ENCODE assay signal across 24 cellular contexts in genomic region chr19:28429356-28429755, GRCh38.
"Had no signal": no experiment of that assay in that cellular context is flagged by ENCODE, and none has a peak within 500 bp of the region (broad histone marks: within the 10 kb centered on the region; RNA-seq: fewer than 3 reads in every experiment).

No MANE protein-coding gene starts in this region.

- H3K27me3 ChIP-seq: right atrium auricular region, tibial nerve had no signal

- H3K27ac Mint-ChIP-seq: activated CD4-positive, alpha-beta memory T cell treated with anti-CD3 and anti-CD28 coated beads, Interleukin-2, amount 10 ng/mL, durations not matched to agents 7 days and 5 days; activated naive CD4-positive, alpha-beta T cell treated with anti-CD3 and anti-CD28 coated beads, Interleukin-2, amount 50 U/mL, for 24 hours; activated naive CD8-positive, alpha-beta T cell treated with anti-CD3 and anti-CD28 coated beads, Interleukin-2, amount 50 U/mL, for 24 hours; activated T-cell treated with anti-CD3 and anti-CD28 coated beads, Interleukin-2, amount 50 U/mL, for 24 hours; dendritic cell treated with granulocyte-macrophage colony-stimulating factor and Interleukin-4, amounts not matched to agents 40 ng/mL and 50 ng/mL, for 4 days; naive thymus-derived CD8-positive, alpha-beta T cell had no signal

- ATAC-seq: activated CD4-positive, CD25-positive, alpha-beta regulatory T cell treated with anti-CD3 and anti-CD28 coated beads, Interleukin-2, amount 50 U/mL, for 24 hours; activated naive CD8-positive, alpha-beta T cell treated with anti-CD3 and anti-CD28 coated beads, Interleukin-2, amount 50 U/mL, for 24 hours; heart right ventricle; left lung; lower lobe of right lung; naive thymus-derived CD8-positive, alpha-beta T cell had no signal

- H3K9me3 ChIP-seq: breast epithelium, esophagus muscularis mucosa, heart right ventricle, left lung, lower lobe of right lung, right atrium auricular region, tibial nerve had no signal

- H3K36me3 ChIP-seq: breast epithelium, esophagus muscularis mucosa, heart right ventricle, left lung, lower lobe of right lung, right atrium auricular region, tibial nerve, WERI-Rb-1 had no signal

- H3K4me3 ChIP-seq: breast epithelium, esophagus muscularis mucosa, heart right ventricle, left lung, lower lobe of right lung, right atrium auricular region, tibial nerve had no signal

- H3K4me1 ChIP-seq: breast epithelium, esophagus muscularis mucosa, heart right ventricle, left lung, lower lobe of right lung, right atrium auricular region, tibial nerve had no signal

- H3K9me3 Mint-ChIP-seq: activated T-cell treated with anti-CD3 and anti-CD28 coated beads, Interleukin-2, amount 50 U/mL, for 24 hours had no signal

- H3K4me1 Mint-ChIP-seq: activated CD4-positive, alpha-beta memory T cell treated with anti-CD3 and anti-CD28 coated beads, Interleukin-2, amount 10 ng/mL, durations not matched to agents 7 days and 5 days had no signal

- H3K4me3 Mint-ChIP-seq: activated CD4-positive, alpha-beta memory T cell treated with anti-CD3 and anti-CD28 coated beads, Interleukin-2, amount 10 ng/mL, durations not matched to agents 7 days and 5 days; activated naive CD4-positive, alpha-beta T cell treated with anti-CD3 and anti-CD28 coated beads, Interleukin-2, amount 50 U/mL, for 24 hours; activated naive CD8-positive, alpha-beta T cell treated with anti-CD3 and anti-CD28 coated beads, Interleukin-2, amount 50 U/mL, for 24 hours; activated T-cell treated with anti-CD3 and anti-CD28 coated beads, Interleukin-2, amount 50 U/mL, for 24 hours; dendritic cell treated with granulocyte-macrophage colony-stimulating factor and Interleukin-4, amounts not matched to agents 40 ng/mL and 50 ng/mL, for 4 days; naive thymus-derived CD8-positive, alpha-beta T cell had no signal

- DNase-seq: activated CD4-positive, alpha-beta memory T cell treated with anti-CD3 and anti-CD28 coated beads, Interleukin-2, amount 10 ng/mL, durations not matched to agents 7 days and 5 days; activated CD4-positive, alpha-beta T cell treated with anti-CD3 and anti-CD28 coated beads for 48 hours; activated CD8-positive, alpha-beta memory T cell treated with anti-CD3 and anti-CD28 coated beads, Interleukin-2, amount 50 U/mL, for 48 hours; activated gamma-delta T cell; activated naive CD8-positive, alpha-beta T cell treated with anti-CD3 and anti-CD28 coated beads, Interleukin-2, amount 50 U/mL, for 24 hours; activated T-cell treated with anti-CD3 and anti-CD28 coated beads, Interleukin-2, amount 50 U/mL, for 24 hours; central memory CD4-positive, alpha-beta T cell; foreskin melanocyte; heart right ventricle; kidney glomerular epithelial cell; left lung; lower lobe of right lung; mesenchymal stem cell; naive thymus-derived CD8-positive, alpha-beta T cell; stimulated activated naive CD4-positive, alpha-beta T cell treated with Interleukin-2 at 50 U/mL for 16 hours; T1000; WERI-Rb-1 had no signal

- H3K27me3 Mint-ChIP-seq: activated CD4-positive, alpha-beta memory T cell treated with anti-CD3 and anti-CD28 coated beads, Interleukin-2, amount 10 ng/mL, durations not matched to agents 7 days and 5 days; activated naive CD4-positive, alpha-beta T cell treated with anti-CD3 and anti-CD28 coated beads, Interleukin-2, amount 50 U/mL, for 24 hours; activated naive CD8-positive, alpha-beta T cell treated with anti-CD3 and anti-CD28 coated beads, Interleukin-2, amount 50 U/mL, for 24 hours had no signal

- H3K27ac ChIP-seq: breast epithelium, esophagus muscularis mucosa, heart right ventricle, left lung, lower lobe of right lung, right atrium auricular region, tibial nerve, WERI-Rb-1 had no signal

- H3K36me3 Mint-ChIP-seq: activated naive CD4-positive, alpha-beta T cell treated with anti-CD3 and anti-CD28 coated beads, Interleukin-2, amount 50 U/mL, for 24 hours; naive thymus-derived CD8-positive, alpha-beta T cell had no signal
